Comparison of ENCODE assay signal across 13 cellular contexts in the genomic region with DNA sequence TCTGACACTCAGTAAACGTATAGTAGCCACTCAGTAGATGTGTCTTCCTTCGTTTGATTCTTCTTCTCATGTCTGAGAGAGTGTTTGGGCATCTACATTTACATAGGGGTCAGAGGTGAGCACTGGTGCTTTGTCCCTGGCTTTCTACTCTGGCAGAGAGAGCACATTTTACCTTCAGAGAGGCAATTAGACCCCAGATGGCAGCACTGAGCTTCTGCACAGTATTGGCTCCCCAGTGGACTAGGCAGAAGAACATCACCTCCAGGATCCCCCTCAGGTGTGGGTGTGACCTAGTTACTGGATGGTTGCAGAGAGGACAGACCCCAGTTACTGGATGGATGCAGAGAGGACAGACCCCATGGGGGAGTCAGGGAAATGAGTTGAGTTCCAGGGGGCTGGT.
DNase-seq lines count a peak whose midpoint lies in the region; ATAC-seq, FAIRE-seq and TF ChIP-seq lines count a peak whose summit lies in the region.
"Had no signal": no experiment of that assay in that cellular context is flagged by ENCODE, and none has a peak within 500 bp of the region (broad histone marks: within the 10 kb centered on the region; RNA-seq: fewer than 3 reads in every experiment).

No MANE protein-coding gene starts in this region.

- H3K9me3 ChIP-seq in GM12878 (replicated peaks; ENCODE audit: control insufficient read depth, insufficient read depth, low read length) (no peaks in the 10 kb centered on the region; the same call in 2 of the 3 replicates), neural progenitor cell (ENCODE audit: low read depth) (no peaks in the 10 kb centered on the region), prostate gland (no peaks in the 10 kb centered on the region), gastroesophageal sphincter (no peaks in the 10 kb centered on the region), T-helper 17 cell (ENCODE audit: control insufficient read depth, low read length, poor library complexity, severe bottlenecking) (no peaks in the 10 kb centered on the region)
- H3K9me3 ChIP-seq: thoracic aorta had no signal

- DNase-seq in NCI-H1092 treated with DMSO at 0.1 percent for 48 hours (lab: John Stamatoyannopoulos, UW) (peak; percentile 9), NCI-H1092 (lab: John Stamatoyannopoulos, UW) (no peak), HuH-7 (ENCODE audit: low spot score) (peak; percentile 19), GM12878 (ENCODE audit: low read depth, low spot score) (no peak), neural progenitor cell (ENCODE audit: low spot score) (peak; percentile 46), prostate gland (ENCODE audit: low spot score) (no peak), T-helper 17 cell (no peak)
- DNase-seq: NCI-H2029; stimulated activated CD4-positive, alpha-beta T cell treated with anti-CD3 and anti-CD28 coated beads, Interleukin-2, amount 100 ng/mL, for 24 hours; T-helper 9 cell had no signal

- H3K27ac ChIP-seq in GM12878 (ENCODE audit: control insufficient read depth, insufficient read depth) = no peak overlapping the region
- no peak overlapping the region for H3K27ac ChIP-seq in neural progenitor cell
- no peak overlapping the region for H3K27ac ChIP-seq in prostate gland
- no peak overlapping the region for H3K27ac ChIP-seq in gastroesophageal sphincter
- H3K27ac ChIP-seq: thoracic aorta had no signal

- H4K20me1 ChIP-seq in GM12878 (ENCODE audit: control insufficient read depth, insufficient read depth) (no peaks in the 10 kb centered on the region), neural progenitor cell (ENCODE audit: low read depth) (no peaks in the 10 kb centered on the region)

- no peaks in the 10 kb centered on the region for H3F3A ChIP-seq in neural progenitor cell (ENCODE audit: low read depth)

- peaks cover 18% of the 10 kb centered on the region for H3K9me3 Mint-ChIP-seq in neural progenitor cell

- H3K27me3 ChIP-seq in GM12878 (replicated peaks in 1 of 2; ENCODE audit: control insufficient read depth in 2 of 2, insufficient read depth in 2 of 2, low read length in 1 of 2) (no peaks in the 10 kb centered on the region), neural progenitor cell (no peaks in the 10 kb centered on the region), prostate gland (replicated peaks; ENCODE audit: insufficient read depth) (no peaks in the 10 kb centered on the region), gastroesophageal sphincter (no peaks in the 10 kb centered on the region)

- H3K27ac Mint-ChIP-seq in neural progenitor cell (no peak overlapping the region), T-helper 17 cell (no peak overlapping the region)

- H2AFZ ChIP-seq in GM12878 (ENCODE audit: control insufficient read depth, low read depth, low read length) = no peak overlapping the region
- H2AFZ ChIP-seq in neural progenitor cell (replicated peaks) = no peak overlapping the region

- TF ChIP-seq POLR2A in GM12878 (IDR thresholded peaks at IDR 0.05; ENCODE audit: low read depth, low read length) (no peak), prostate gland (IDR thresholded peaks at IDR 0.05) (no peak), gastroesophageal sphincter (IDR thresholded peaks at IDR 0.05) (no peak)

- no TSS peak for BruUV-seq in GM12878 (replicated peaks; lab: Mats Ljungman, UMichigan)

- H3K4me2 ChIP-seq in GM12878 (ENCODE audit: control insufficient read depth, insufficient read depth) = no peak overlapping the region
- H3K4me2 ChIP-seq in neural progenitor cell = no peak overlapping the region

- no peaks in the 10 kb centered on the region for H3K36me3 Mint-ChIP-seq in neural progenitor cell
- H3K36me3 Mint-ChIP-seq in T-helper 17 cell (ENCODE audit: low read depth) = no peaks in the 10 kb centered on the region

- peaks cover 2% of the 10 kb centered on the region for H3K4me1 Mint-ChIP-seq in neural progenitor cell
- H3K4me1 Mint-ChIP-seq in T-helper 17 cell = no peaks in the 10 kb centered on the region

- SMC1A ChIA-PET in GM12878 (lab: Charles Lee; ENCODE audit: uncharacterized antibody, unreplicated experiment) = interaction anchor here (0.8 to 4.8 kb wide), 7 partner anchors 14 to 585 kb away, joined by 3 to 24 read pairs (median 4); no protein-coding TSS in a partner anchor

- H3K9ac ChIP-seq in GM12878 (ENCODE audit: control insufficient read depth, insufficient read depth, low read length) (no peak overlapping the region), neural progenitor cell (no peak overlapping the region)

- ATAC-seq in GM12878 (peak; percentile 73), gastroesophageal sphincter (no peak), T-helper 17 cell (no peak)

- H3K4me1 ChIP-seq in GM12878 (ENCODE audit: control insufficient read depth, insufficient read depth, low read length) = no peaks in the 10 kb centered on the region
- no peaks in the 10 kb centered on the region for H3K4me1 ChIP-seq in neural progenitor cell
- H3K4me1 ChIP-seq in prostate gland (replicated peaks) = no peaks in the 10 kb centered on the region
- peaks cover 0 to 13% (median 0%) of the 10 kb centered on the region in 3 donors for H3K4me1 ChIP-seq in gastroesophageal sphincter

- in situ Hi-C loops in GM12878 (cut with MboI) = loop anchor here (10.0 kb wide), 1 partner anchor 1405 kb away; no protein-coding TSS in a partner anchor

- TF ChIP-seq CTCF in GM12878 (IDR thresholded peaks at IDR 0.05 in 2 of 3, conservative IDR thresholded peaks at IDR 0.05 in 1 of 3; ENCODE audit: control insufficient read depth in 2 of 3, extremely low read depth in 1 of 3, insufficient read depth in 1 of 3, low read depth in 3 of 3, low read length in 3 of 3) (peak; percentile 43 to 70 (median 43); a peak in 4 of 6 replicates), neural progenitor cell (IDR thresholded peaks at IDR 0.05) (peak; percentile 51), prostate gland (IDR thresholded peaks at IDR 0.05) (no peak), gastroesophageal sphincter (IDR thresholded peaks at IDR 0.05) (no peak)

- POLR2A ChIA-PET in GM12878 (lab: Charles Lee) = no interaction called here

- RAD21 ChIA-PET in GM12878 (lab: Charles Lee; ENCODE audit: unreplicated experiment) = interaction anchor here (0.8 to 4.1 kb wide), 6 partner anchors 106 to 585 kb away, joined by 3 to 25 read pairs (median 4); no protein-coding TSS in a partner anchor

- CTCF ChIA-PET in GM12878 (lab: Yijun Ruan, JAX) = interaction anchor here (0.6 to 3.6 kb wide), 9 partner anchors 11 to 584 kb away, joined by 3 to 42 read pairs (median 5); no protein-coding TSS in a partner anchor

- TF ChIP-seq EP300 in GM12878 (IDR thresholded peaks at IDR 0.05; ENCODE audit: borderline replicate concordance in 1 of 2, control insufficient read depth in 1 of 2, low read depth in 2 of 2, low read length in 2 of 2) (no peak), gastroesophageal sphincter (IDR thresholded peaks at IDR 0.05) (no peak)

- H3K27me3 Mint-ChIP-seq in neural progenitor cell (ENCODE audit: insufficient read depth, low read depth) = peaks cover 10% of the 10 kb centered on the region
- H3K27me3 Mint-ChIP-seq in T-helper 17 cell = peaks cover 12% of the 10 kb centered on the region

- H3K79me2 ChIP-seq in GM12878 (ENCODE audit: control insufficient read depth, insufficient read depth, low read length) (no peaks in the 10 kb centered on the region), neural progenitor cell (ENCODE audit: low read depth) (no peaks in the 10 kb centered on the region)

- intact Hi-C loops in GM12878 (cut with micrococcal nuclease; ENCODE audit: unreplicated experiment) = loop anchor here (2.0 kb wide), 1 partner anchor 109 kb away; no protein-coding TSS in a partner anchor
- intact Hi-C loops in prostate gland (cut with DNase I) = no loop called here

- TF ChIP-seq RAD21 in GM12878 (IDR thresholded peaks at IDR 0.05; ENCODE audit: insufficient read depth, low read depth, low read length) = peak; percentile 54

- WGBS in GM12878 (ENCODE audit: insufficient coverage, insufficient replicate concordance, low lambda C conversion rate, missing lambda C conversion rate) = 0% methylated on average over 2 of the region's 2 CpGs
- WGBS in prostate gland = 76% methylated on average over 2 of the region's 2 CpGs
- 67 to 92% methylated on average over 2 of the region's 2 CpGs for WGBS in gastroesophageal sphincter (ENCODE audit: low coverage in 1 of 2), 2 donors

- H3K36me3 ChIP-seq in GM12878 (ENCODE audit: control insufficient read depth in 2 of 2, insufficient read depth in 2 of 2, low read length in 1 of 2) = no peaks in the 10 kb centered on the region
- no peaks in the 10 kb centered on the region for H3K36me3 ChIP-seq in neural progenitor cell
- no peaks in the 10 kb centered on the region for H3K36me3 ChIP-seq in prostate gland
- H3K36me3 ChIP-seq in gastroesophageal sphincter = no peaks in the 10 kb centered on the region
- H3K36me3 ChIP-seq: thoracic aorta had no signal

- no peak for FAIRE-seq in GM12878 (lab: Jason Lieb, UNC)
- FAIRE-seq: A204.1 had no signal

- H3K4me3 ChIP-seq in GM12878 = no peak overlapping the region
- H3K4me3 ChIP-seq in neural progenitor cell = no peak overlapping the region
- H3K4me3 ChIP-seq in prostate gland = no peak overlapping the region
- H3K4me3 ChIP-seq in gastroesophageal sphincter = no peak overlapping the region
- H3K4me3 ChIP-seq: thoracic aorta had no signal

- no peak overlapping the region for H3K4me3 Mint-ChIP-seq in neural progenitor cell
- no peak overlapping the region for H3K4me3 Mint-ChIP-seq in T-helper 17 cell

TF ChIP-seq in GM12878, 131 proteins besides CTCF, POLR2A, EP300 and RAD21:
- TF ChIP-seq CEBPB (IDR thresholded peaks at IDR 0.05; ENCODE audit: borderline replicate concordance in 1 of 2, low read depth in 2 of 2, low read length in 2 of 2) (no peak), SMC3 (IDR thresholded peaks at IDR 0.05; ENCODE audit: borderline replicate concordance, low read length) (peak; percentile 78), NR2F1 (conservative IDR thresholded peaks at IDR 0.05) (0 out of 2 replicates have a peak, but pooled peaks have one; percentile 28)

Comparison
In these comparisons a context has a peak if more than half of its experiments do, and no peak if none do; other contexts are left out.
1. DNase-seq: peak in NCI-H1092 treated with DMSO at 0.1 percent for 48 hours (single experiment), HuH-7 (single experiment) and neural progenitor cell (single experiment); none in NCI-H1092 (single experiment), GM12878 (single experiment), prostate gland (single experiment) and T-helper 17 cell (0 of 3).
2. CTCF ChIP-seq: peak in GM12878 (3 of 3) and neural progenitor cell (single experiment); none in prostate gland (0 of 4) and gastroesophageal sphincter (0 of 4).